Comparison of ENCODE assay signal across 12 cellular contexts in genomic region chr7:34320412-34320811, GRCh38.
DNase-seq lines count a peak whose midpoint lies in the region; ATAC-seq and TF ChIP-seq lines count a peak whose summit lies in the region.
"Had no signal": no experiment of that assay in that cellular context is flagged by ENCODE, and none has a peak within 500 bp of the region (broad histone marks: within the 10 kb centered on the region; RNA-seq: fewer than 3 reads in every experiment).

No MANE protein-coding gene starts in this region.

- peaks cover 0 to 10% of the 10 kb centered on the region in 2 donors for H3K4me1 ChIP-seq in adrenal gland (replicated peaks in 1 of 2)
- H3K4me1 ChIP-seq: Peyer's patch had no signal

- peak; percentile 21 for DNase-seq in DMS53 (lab: John Stamatoyannopoulos, UW)
- DNase-seq in DMS53 treated with DMSO at 0.1 percent for 48 hours (lab: John Stamatoyannopoulos, UW; ENCODE audit: unreplicated experiment), result no peak
- peak in 4 of 7 donors; percentile 4 to 51 (median 15) for DNase-seq in adrenal gland
- peak; percentile 56 for DNase-seq in islet precursor cell
- DNase-seq in stimulated activated CD4-positive, alpha-beta T cell treated with anti-CD3 and anti-CD28 coated beads, Interleukin-1b, Interleukin-23, amount 100 ng/mL, for 48 hours, result no peak
- DNase-seq: DMS79 had no signal

- WGBS in adrenal gland, 4 donors, result 44 to 58% (median 57%) methylated on average over 5 to 6 of the region's 6 CpGs

- no peak overlapping the region for H3K4me3 ChIP-seq in adrenal gland
- H3K4me3 ChIP-seq: Peyer's patch had no signal

- ATAC-seq in GM18511 (IDR thresholded peaks at IDR 0.05; ENCODE audit: unreplicated experiment) (peak; percentile 10), GM19463 (IDR thresholded peaks at IDR 0.05; ENCODE audit: unreplicated experiment) (no peak), HG03045 (IDR thresholded peaks at IDR 0.05; ENCODE audit: unreplicated experiment) (no peak)

- H3K9me3 ChIP-seq in adrenal gland (replicated peaks in 1 of 3), result no peaks in the 10 kb centered on the region
- H3K9me3 ChIP-seq: Peyer's patch had no signal

- no peaks in the 10 kb centered on the region for H3K27me3 ChIP-seq in adrenal gland
- H3K27me3 ChIP-seq: Peyer's patch had no signal

- H3K36me3 ChIP-seq in adrenal gland (replicated peaks in 1 of 2), result no peaks in the 10 kb centered on the region
- H3K36me3 ChIP-seq: Peyer's patch had no signal

- TF ChIP-seq CTCF in adrenal gland (IDR thresholded peaks at IDR 0.05), result no peak

- no peak for TF ChIP-seq POLR2A in adrenal gland (IDR thresholded peaks at IDR 0.05)

- no peak overlapping the region for H3K27ac ChIP-seq in adrenal gland
- H3K27ac ChIP-seq: 22Rv1, KMS-11, Peyer's patch had no signal

- intact Hi-C loops in adrenal gland (cut with DNase I), result no loop called here

Comparison
In these comparisons a context has a peak if more than half of its experiments do, and no peak if none do; other contexts are left out.
1. DNase-seq: peak in DMS53 (single experiment), adrenal gland (4 of 7) and islet precursor cell (single experiment); none in DMS53 treated with DMSO at 0.1 percent for 48 hours (single experiment) and stimulated activated CD4-positive, alpha-beta T cell treated with anti-CD3 and anti-CD28 coated beads, Interleukin-1b, Interleukin-23, amount 100 ng/mL, for 48 hours (single experiment).